Comparison of ENCODE assay signal across 21 cellular contexts in genomic region chr1:160865316-160865715, GRCh38. TPM values are rescaled to one million over a fixed set of nuclear protein-coding genes. Genes with fewer than 3 reads are reported as not detected.
DNase-seq lines count a peak whose midpoint lies in the region; ATAC-seq, FAIRE-seq and TF ChIP-seq lines count a peak whose summit lies in the region.
"Had no signal": no experiment of that assay in that cellular context is flagged by ENCODE, and none has a peak within 500 bp of the region (broad histone marks: within the 10 kb centered on the region; RNA-seq: fewer than 3 reads in every experiment).

No MANE protein-coding gene starts in this region.

- no peaks in the 10 kb centered on the region for H3K9me3 Mint-ChIP-seq in Calu3 (ENCODE audit: low read depth, unreplicated experiment)
- H3K9me3 Mint-ChIP-seq: CD8-positive, alpha-beta T cell; H9 had no signal

- CTCF ChIA-PET in A549 (lab: Yijun Ruan, JAX) (interaction anchor here (0.6 to 1.4 kb wide), 5 partner anchors 13 to 176 kb away, joined by 3 to 4 read pairs (median 3); no protein-coding TSS in a partner anchor), Calu3 (lab: Charles Lee) (interaction anchor here (0.6 to 1.3 kb wide), 5 partner anchors 12 to 493 kb away, joined by 3 to 9 read pairs (median 4); partner anchors contain the start of gene ITLN1)

- H3K27ac ChIP-seq in A549 (no peak overlapping the region), SJCRH30 (no peak overlapping the region)

- peaks cover 17% of the 10 kb centered on the region for H3K4me1 ChIP-seq in A549
- H3K4me1 ChIP-seq in SJCRH30 = no peaks in the 10 kb centered on the region

- TF ChIP-seq EP300 in A549 (IDR thresholded peaks at IDR 0.05) = no peak

- peaks cover 14% of the 10 kb centered on the region for H3K4me1 Mint-ChIP-seq in Calu3 (ENCODE audit: low read depth, unreplicated experiment)

- POLR2A ChIA-PET in A549 (lab: Yijun Ruan, JAX) = no interaction called here

- no peak for TF ChIP-seq POLR2A in A549 (IDR thresholded peaks at IDR 0.05; ENCODE audit: low read length)
- TF ChIP-seq POLR2A in erythroblast (IDR thresholded peaks at IDR 0.05; ENCODE audit: low read length) = no peak

- no peak overlapping the region for H3K4me3 Mint-ChIP-seq in Calu3 (ENCODE audit: low read depth, unreplicated experiment)
- H3K4me3 Mint-ChIP-seq: CD14-positive monocyte; CD8-positive, alpha-beta T cell; H9 had no signal

- no peak overlapping the region for H3K4me3 ChIP-seq in A549
- H3K4me3 ChIP-seq in SJCRH30 = no peak overlapping the region
- H3K4me3 ChIP-seq: GM12878 had no signal

- H3K36me3 Mint-ChIP-seq in Calu3 (ENCODE audit: insufficient read depth, unreplicated experiment) = no peaks in the 10 kb centered on the region
- H3K36me3 Mint-ChIP-seq: CD14-positive monocyte; CD8-positive, alpha-beta T cell had no signal

- DNase-seq in A549 (ENCODE audit: low read depth in 1 of 2, low spot score in 1 of 2) (no peak), Calu3 (peak; percentile 12), OCI-M1 (lab: John Stamatoyannopoulos, UW) (peak; percentile 29), erythroblast (lab: John Stamatoyannopoulos, UW) (peak; percentile 22 to 29), SJCRH30 (no peak), NCI-H82 (lab: John Stamatoyannopoulos, UW) (no peak), NCI-H1694 treated with DMSO at 0.1 percent for 48 hours (lab: John Stamatoyannopoulos, UW) (no peak), SKM-1 treated with dmso at 0.1 percent for 144 hours (lab: John Stamatoyannopoulos, UW; ENCODE audit: unreplicated experiment) (no peak)
- DNase-seq: CD8-positive, alpha-beta T cell; COR-L47; DMS 273 treated with DMSO at 0.1 percent for 48 hours; DMS79; GOT3; H9 had no signal

- peaks cover 37% of the 10 kb centered on the region for H3K27me3 Mint-ChIP-seq in Calu3 (ENCODE audit: unreplicated experiment)

- H3K27ac Mint-ChIP-seq in Calu3 (ENCODE audit: unreplicated experiment) = no peak overlapping the region
- H3K27ac Mint-ChIP-seq: CD8-positive, alpha-beta T cell; H9 had no signal

- TF ChIP-seq CTCF in A549 (IDR thresholded peaks at IDR 0.05) = no peak
- TF ChIP-seq CTCF in Calu3 (IDR thresholded peaks at IDR 0.05; ENCODE audit: unreplicated experiment) = no peak

- no peaks in the 10 kb centered on the region for H3K36me3 ChIP-seq in SJCRH30

- no peak for ATAC-seq in A549
- ATAC-seq: CD8-positive, alpha-beta T cell; GM12878 had no signal

- no peak for TF ChIP-seq RAD21 in A549 (conservative IDR thresholded peaks at IDR 0.05 in 1 of 2, IDR thresholded peaks at IDR 0.05 in 1 of 2)

- no peaks in the 10 kb centered on the region for H3K27me3 ChIP-seq in SJCRH30

- H3K9me3 ChIP-seq in A549 (no peaks in the 10 kb centered on the region), SJCRH30 (replicated peaks) (no peaks in the 10 kb centered on the region)

- intact Hi-C loops in Calu3 (cut with micrococcal nuclease; ENCODE audit: unreplicated experiment) = no loop called here

- FAIRE-seq in A549 (lab: Jason Lieb, UNC) = no peak
- FAIRE-seq: A204.1, GM12878 had no signal

- no TSS peak for BruUV-seq in Calu3 (replicated peaks; lab: Mats Ljungman, UMichigan)

- peak overlapping the region; percentile 7; the same call in 2 of the 3 replicates for H3K4me2 ChIP-seq in A549

- WGBS in A549 (ENCODE audit: missing lambda C conversion rate) = 55% methylated on average over 5 of the region's 5 CpGs

TF ChIP-seq in A549, 52 proteins besides CTCF, POLR2A, EP300 and RAD21:
- TF ChIP-seq JUN (IDR thresholded peaks at IDR 0.05) (no peak), EHMT2 (IDR thresholded peaks at IDR 0.05; ENCODE audit: low read depth) (no peak), TFCP2L1 (CRISPR knock-in tag; IDR thresholded peaks at IDR 0.05) (no peak), KDM5A (IDR thresholded peaks at IDR 0.05) (no peak), CEBPB (IDR thresholded peaks at IDR 0.05) (no peak), FOXS1 (CRISPR knock-in tag; IDR thresholded peaks at IDR 0.05) (no peak), CHD4 (IDR thresholded peaks at IDR 0.05; ENCODE audit: borderline replicate concordance) (no peak), USF2 (IDR thresholded peaks at IDR 0.05) (no peak), ELK1 (IDR thresholded peaks at IDR 0.05; ENCODE audit: low read depth, low read length) (no peak), ATOH8 (CRISPR knock-in tag; IDR thresholded peaks at IDR 0.05; ENCODE audit: low read depth) (no peak), POLR2AphosphoS2 (conservative IDR thresholded peaks at IDR 0.05; ENCODE audit: low read length) (no peak), BCL3 (IDR thresholded peaks at IDR 0.05) (no peak), MAZ (IDR thresholded peaks at IDR 0.05; ENCODE audit: borderline replicate concordance, low read depth, low read length) (no peak), NR3C1 (IDR thresholded peaks at IDR 0.05) (no peak), CBX8 (IDR thresholded peaks at IDR 0.05) (no peak), RCOR1 (IDR thresholded peaks at IDR 0.05; ENCODE audit: low read depth, low read length) (no peak), MAX (IDR thresholded peaks at IDR 0.05) (no peak), NPAS2 (CRISPR knock-in tag; IDR thresholded peaks at IDR 0.05; ENCODE audit: borderline replicate concordance) (no peak), HOXB5 (CRISPR knock-in tag; IDR thresholded peaks at IDR 0.05) (no peak)
TF ChIP-seq in A549: peak in this region for 0.

RNA-seq across cellular contexts. Expression of gene CD244, which starts 2.6 kb away (rescaled TPM):
- 0.03 and 0.08 TPM in 2 replicates for polyA plus RNA-seq in A549 (2011; rRNA removed)
- not detected in 2 replicates for polyA plus RNA-seq in A549 (2012; cell fraction: cytosol; rRNA removed)
- polyA plus RNA-seq in A549 (2012; cell fraction: nucleus; rRNA removed) = not detected in 2 replicates
- polyA plus RNA-seq in A549 (2017; fragmentation: RNase III; extraction: RNeasy Plus Mini Kit Qiagen cat#74134 plus additional on column Dnase treatment) = not detected in 3 replicates
- not detected in 2 replicates for polyA minus RNA-seq in A549 (2011; rRNA and poly(A)+ RNA removed)
- not detected in 2 replicates for total RNA-seq in Calu3 (2022)
- not detected in 2 replicates for total RNA-seq in SJCRH30 (2014; rRNA removed; shearing (Covaris generic))
- total RNA-seq: G401, H9, HT-29 had no signal
- polyA plus RNA-seq: AG04450, BJ had no signal

RNA-seq across cellular contexts. Expression of gene ITLN1, which starts 19.7 kb away (rescaled TPM):
- not detected in 2 replicates for polyA plus RNA-seq in A549 (2011; rRNA removed)
- 0.05 TPM in 1 of 2 replicates, not detected in the other for polyA plus RNA-seq in A549 (2012; cell fraction: cytosol; rRNA removed)
- polyA plus RNA-seq in A549 (2012; cell fraction: nucleus; rRNA removed) = 0.10 TPM in 1 of 2 replicates, not detected in the other
- not detected in 3 replicates for polyA plus RNA-seq in A549 (2017; fragmentation: RNase III; extraction: RNeasy Plus Mini Kit Qiagen cat#74134 plus additional on column Dnase treatment)
- not detected in 2 replicates for polyA minus RNA-seq in A549 (2011; rRNA and poly(A)+ RNA removed)
- total RNA-seq in Calu3 (2022) = 0.54 TPM in 1 of 2 replicates, not detected in the other
- total RNA-seq in SJCRH30 (2014; rRNA removed; shearing (Covaris generic)) = not detected in 2 replicates
- total RNA-seq: CD8-positive, alpha-beta T cell; G401; GM12878; H9; HT-29 had no signal
- polyA plus RNA-seq: AG04450, BJ, GM12878 had no signal

Comparison
In these comparisons a context has a peak if more than half of its experiments do, and no peak if none do; other contexts are left out.
1. DNase-seq: peak in Calu3 (single experiment), OCI-M1 (single experiment) and erythroblast (2 of 2); none in A549 (0 of 2), SJCRH30 (0 of 2), NCI-H82 (single experiment), NCI-H1694 treated with DMSO at 0.1 percent for 48 hours (single experiment) and SKM-1 treated with dmso at 0.1 percent for 144 hours (single experiment).